ENCODE assay signal across 11 cellular contexts in genomic region chr17:39229274-39229913, GRCh38. TPM values are rescaled to one million over a fixed set of nuclear protein-coding genes. Genes with fewer than 3 reads are reported as not detected.
DNase-seq lines count a peak whose midpoint lies in the region; ATAC-seq and TF ChIP-seq lines count a peak whose summit lies in the region.
"Had no signal": no experiment of that assay in that cellular context is flagged by ENCODE, and none has a peak within 500 bp of the region (broad histone marks: within the 10 kb centered on the region; RNA-seq: fewer than 3 reads in every experiment).

No MANE protein-coding gene starts in this region.

- H3K27ac ChIP-seq in sigmoid colon, result no peak overlapping the region

- TF ChIP-seq EP300 in sigmoid colon (IDR thresholded peaks at IDR 0.05), result no peak

- TF ChIP-seq POLR2A in sigmoid colon (IDR thresholded peaks at IDR 0.05), result no peak

- peaks cover 7% of the 10 kb centered on the region for H3K27me3 ChIP-seq in MG63
- peaks cover 30 to 94% (median 60%) of the 10 kb centered on the region in 3 donors for H3K27me3 ChIP-seq in sigmoid colon

- intact Hi-C loops in sigmoid colon (cut with DNase I), result no loop called here

- 77 to 81% methylated on average over 11 of the region's 11 CpGs for WGBS in sigmoid colon, 2 donors

- H3K4me3 ChIP-seq in MG63, result no peak overlapping the region
- H3K4me3 ChIP-seq in sigmoid colon, result no peak overlapping the region

- no peaks in the 10 kb centered on the region for H3K36me3 ChIP-seq in MG63
- H3K36me3 ChIP-seq in sigmoid colon, result no peaks in the 10 kb centered on the region

- no peak for ATAC-seq in HG02981 (IDR thresholded peaks at IDR 0.05; ENCODE audit: unreplicated experiment)

- no peaks in the 10 kb centered on the region for H3K9me3 ChIP-seq in MG63
- H3K9me3 ChIP-seq in sigmoid colon, result no peaks in the 10 kb centered on the region

- H3K4me1 ChIP-seq in sigmoid colon, result peaks cover 0 to 33% (median 31%) of the 10 kb centered on the region in 4 donors

- DNase-seq in EH (ENCODE audit: low read depth) (peak; percentile 52), MG63 (peak; percentile 66), amniotic epithelial cell (ENCODE audit: low read depth) (peak; percentile 71), iris pigment epithelial cell (ENCODE audit: low read depth) (peak; percentile 72), cerebellar nuclear complex (lab: John Stamatoyannopoulos, UW) (no peak), hippocampal formation (lab: John Stamatoyannopoulos, UW) (no peak), sigmoid colon (no peak)
- DNase-seq: CD4-positive, CD25-positive, alpha-beta regulatory T cell; NCI-H774 had no signal

- TF ChIP-seq CTCF in sigmoid colon (IDR thresholded peaks at IDR 0.05), result no peak

RNA-seq across cellular contexts. Expression of gene STAC2, which starts 3.6 kb away (rescaled TPM):
- not detected in 2 replicates for total RNA-seq in MG63 (2014; rRNA removed; shearing (Covaris generic); ENCODE audit: low replicate concordance)
- 1 to 10 TPM in 1 of 4 donors, under 1 TPM in 3; 0.16 to 1.1 (median 0.31) TPM for total RNA-seq in sigmoid colon
- polyA plus RNA-seq in sigmoid colon, result under 1 TPM in 2 of 3 donors, not detected in 1; under 0.01 to 0.47 TPM
- total RNA-seq: CD4-positive, CD25-positive, alpha-beta regulatory T cell; T-helper 2 cell treated with Interferon-gamma antibody and Interleukin-4, amounts not matched to agents 100 ng/mL and 5 ng/mL, for 36 hours had no signal
- polyA plus RNA-seq: CD4-positive, CD25-positive, alpha-beta regulatory T cell had no signal

RNA-seq across cellular contexts. Expression of gene RPL19, which starts 29.3 kb away (rescaled TPM):
- 4,123 and 4,721 TPM in 2 replicates for total RNA-seq in MG63 (2014; rRNA removed; shearing (Covaris generic); ENCODE audit: low replicate concordance)
- total RNA-seq in sigmoid colon, result 1,000 to 10,000 TPM; 3,053 to 4,685 (median 3,950) TPM
- polyA plus RNA-seq in sigmoid colon, result 1,000 to 10,000 TPM; 2,689 to 4,258 (median 3,169) TPM

RNA-seq across cellular contexts. Expression of gene CACNB1, which starts 31.9 kb away (rescaled TPM):
- total RNA-seq in MG63 (2014; rRNA removed; shearing (Covaris generic); ENCODE audit: low replicate concordance), result 2.2 and 2.4 TPM in 2 replicates
- total RNA-seq in sigmoid colon, result 1 to 10 TPM; 5.3 to 8.0 (median 7.4) TPM
- 10 to 100 TPM in 1 of 3 donors, 1 to 10 TPM in 2; 3.0 to 11.6 (median 8.1) TPM for polyA plus RNA-seq in sigmoid colon

Comparison
In these comparisons a context has a peak if more than half of its experiments do, and no peak if none do; other contexts are left out.
1. DNase-seq: peak in EH (single experiment), MG63 (single experiment), amniotic epithelial cell (single experiment) and iris pigment epithelial cell (single experiment); none in cerebellar nuclear complex (0 of 2), hippocampal formation (0 of 2) and sigmoid colon (single experiment).